Comparison of ENCODE assay signal across 2 cellular contexts in genomic region chr2:11819235-11819729, GRCh38.
TF ChIP-seq lines count a peak whose summit lies in the region.

No MANE protein-coding gene starts in this region.

TF ChIP-seq in K562, 482 proteins besides CTCF, POLR2A, EP300 and RAD21 (continued from another document and continues in another):
- TF ChIP-seq PTRF (tag; IDR thresholded peaks at IDR 0.05) (no peak), DDX20 (tag; IDR thresholded peaks at IDR 0.05; ENCODE audit: low read depth) (no peak), ZBTB2 (IDR thresholded peaks at IDR 0.05) (no peak), ZSCAN29 (IDR thresholded peaks at IDR 0.05) (no peak), MTA3 (IDR thresholded peaks at IDR 0.05; ENCODE audit: borderline replicate concordance) (no peak), CAMTA2 (CRISPR knock-in tag; conservative IDR thresholded peaks at IDR 0.05) (no peak), ZNF398 (CRISPR knock-in tag; IDR thresholded peaks at IDR 0.05) (no peak), ZNF57 (CRISPR knock-in tag; IDR thresholded peaks at IDR 0.05) (no peak), ARID4B (CRISPR knock-in tag; IDR thresholded peaks at IDR 0.05) (no peak), SIRT6 (IDR thresholded peaks at IDR 0.05; ENCODE audit: low read depth, low read length) (no peak), BRF2 (IDR thresholded peaks at IDR 0.05; ENCODE audit: borderline replicate concordance, insufficient read depth, insufficient read length) (no peak), ATF6 (CRISPR knock-in tag; IDR thresholded peaks at IDR 0.05) (no peak), ZNF280B (CRISPR knock-in tag; IDR thresholded peaks at IDR 0.05) (no peak)

TF ChIP-seq in HepG2, 621 proteins besides CTCF, POLR2A, EP300 and RAD21 (continued from another document and continues in another):
- no peak for TF ChIP-seq ZNF557 (CRISPR knock-in tag; IDR thresholded peaks at IDR 0.05)
- peak; percentile 64 for TF ChIP-seq CEBPG (CRISPR knock-in tag; IDR thresholded peaks at IDR 0.05)
- TF ChIP-seq SNAPC2 (CRISPR knock-in tag; IDR thresholded peaks at IDR 0.05) = 0 out of 2 replicates have a peak, but pooled peaks have one; percentile 33
- no peak for TF ChIP-seq NFKBIZ (CRISPR knock-in tag; IDR thresholded peaks at IDR 0.05)
- no peak for TF ChIP-seq ZBTB44 (CRISPR knock-in tag; IDR thresholded peaks at IDR 0.05)
- 0 out of 2 replicates have a peak, but pooled peaks have one; percentile 59 for TF ChIP-seq ZNF414 (CRISPR knock-in tag; IDR thresholded peaks at IDR 0.05)
- TF ChIP-seq RORA (CRISPR knock-in tag; IDR thresholded peaks at IDR 0.05) = no peak; the same call in 1 of the 2 replicates
- peak; percentile 31; the same call in 1 of the 2 replicates for TF ChIP-seq ARID4A (CRISPR knock-in tag; IDR thresholded peaks at IDR 0.05; ENCODE audit: borderline replicate concordance)
- peak; percentile 29; the same call in 1 of the 2 replicates for TF ChIP-seq KDM3A (CRISPR knock-in tag; IDR thresholded peaks at IDR 0.05; ENCODE audit: low read depth)
- peak; percentile 85 for TF ChIP-seq ZGPAT (CRISPR knock-in tag; IDR thresholded peaks at IDR 0.05)
- TF ChIP-seq GABPA (IDR thresholded peaks at IDR 0.05; ENCODE audit: low read depth, low read length) = no peak
- TF ChIP-seq GABPA (CRISPR knock-in tag; IDR thresholded peaks at IDR 0.05; ENCODE audit: low read depth) = peak; percentile 42; the same call in 1 of the 2 replicates
- TF ChIP-seq ZNF879 (CRISPR knock-in tag; IDR thresholded peaks at IDR 0.05) = no peak
- peak; percentile 37; the same call in 1 of the 2 replicates for TF ChIP-seq ATF1 (CRISPR knock-in tag; IDR thresholded peaks at IDR 0.05)
- TF ChIP-seq GPBP1L1 (CRISPR knock-in tag; IDR thresholded peaks at IDR 0.05) = no peak
- peak; percentile 40; the same call in 1 of the 2 replicates for TF ChIP-seq ZNF512 (CRISPR knock-in tag; IDR thresholded peaks at IDR 0.05)
- TF ChIP-seq NFE2L2 (IDR thresholded peaks at IDR 0.05; ENCODE audit: low read length) = 0 out of 2 replicates have a peak, but pooled peaks have one; percentile 38
- peak; percentile 25; the same call in 1 of the 2 replicates for TF ChIP-seq ZFP90 (CRISPR knock-in tag; IDR thresholded peaks at IDR 0.05; ENCODE audit: borderline replicate concordance)
- TF ChIP-seq NR0B2 (CRISPR knock-in tag; IDR thresholded peaks at IDR 0.05) = no peak
- no peak for TF ChIP-seq SP1 (IDR thresholded peaks at IDR 0.05)
- no peak for TF ChIP-seq SP1 (CRISPR knock-in tag; IDR thresholded peaks at IDR 0.05)
- TF ChIP-seq KIAA2018 (CRISPR knock-in tag; IDR thresholded peaks at IDR 0.05; ENCODE audit: borderline replicate concordance) = no peak
- no peak for TF ChIP-seq GRHL1 (CRISPR knock-in tag; conservative IDR thresholded peaks at IDR 0.05)
